ENCODE assay signal across 2 cellular contexts in the genomic region with DNA sequence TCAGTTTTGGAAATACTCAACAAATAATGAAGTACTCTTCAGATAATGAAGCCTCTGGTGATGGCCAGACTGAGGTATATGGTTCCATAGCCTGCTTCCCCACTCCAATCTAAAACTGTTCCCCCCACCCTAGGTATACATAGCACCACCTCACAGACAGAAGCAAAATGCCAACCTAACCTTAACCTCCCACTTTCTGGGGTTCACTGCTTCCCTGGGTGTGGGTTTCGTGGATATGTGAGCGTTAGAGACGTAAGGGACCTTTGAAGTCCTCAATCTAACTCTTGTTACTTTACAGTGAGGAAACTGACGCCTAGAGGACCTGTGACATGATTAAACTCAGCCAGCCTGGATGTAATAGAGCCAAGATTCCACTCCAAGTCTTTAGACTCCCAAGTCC.
TF ChIP-seq lines count a peak whose summit lies in the region.

No MANE protein-coding gene starts in this region.

TF ChIP-seq in endothelial cell of umbilical vein, 7 proteins besides CTCF, POLR2A, EP300 and RAD21:
- TF ChIP-seq POLR2AphosphoS5 (IDR thresholded peaks at IDR 0.05; ENCODE audit: insufficient read depth, low read depth, low read length) = no peak
- no peak for TF ChIP-seq MAX (IDR thresholded peaks at IDR 0.05; ENCODE audit: insufficient read depth, insufficient read length)
- TF ChIP-seq MYC (IDR thresholded peaks at IDR 0.05; ENCODE audit: low read depth, low read length) = no peak
- TF ChIP-seq JUN (IDR thresholded peaks at IDR 0.05; ENCODE audit: borderline replicate concordance, insufficient read depth, insufficient read length, low read depth) = no peak
- TF ChIP-seq GATA2 (IDR thresholded peaks at IDR 0.05; ENCODE audit: insufficient read depth, insufficient read length, low read depth, low read length) = no peak
- no peak for TF ChIP-seq EZH2 (IDR thresholded peaks at IDR 0.05; ENCODE audit: borderline replicate concordance, low read depth, low read length, severe bottlenecking)
- TF ChIP-seq FOS (IDR thresholded peaks at IDR 0.05; ENCODE audit: borderline replicate concordance, insufficient read depth, low read length) = no peak

TF ChIP-seq in GM12891, 5 proteins besides CTCF, POLR2A, EP300 and RAD21 (continued from another document):
- TF ChIP-seq TAF1 (IDR thresholded peaks at IDR 0.05; ENCODE audit: low read depth, low read length) = no peak
- no peak for TF ChIP-seq POLR2AphosphoS5 (IDR thresholded peaks at IDR 0.05; ENCODE audit: low read depth, low read length)
- no peak for TF ChIP-seq SPI1 (IDR thresholded peaks at IDR 0.05; ENCODE audit: low read depth, low read length)
- no peak for TF ChIP-seq POU2F2 (IDR thresholded peaks at IDR 0.05; ENCODE audit: low read depth, low read length)
